In genomic region chr2:236580746-236581355, GRCh38 we compare ENCODE assay signal across 14 cellular contexts.
"Had no signal": no experiment of that assay in that cellular context is flagged by ENCODE, and none has a peak within 500 bp of the region (broad histone marks: within the 10 kb centered on the region; RNA-seq: fewer than 3 reads in every experiment).

No MANE protein-coding gene starts in this region.

- H3K27me3 ChIP-seq: colonic mucosa, heart right ventricle, ovary had no signal

- H3K27ac ChIP-seq: colonic mucosa, ovary, skin epidermis had no signal

- ATAC-seq: heart right ventricle; left lobe of liver; natural killer cell treated with Interleukin-12 subunit alpha and Interleukin-12 subunit beta and Interleukin-15 and Interleukin-18, amount 100 ng/mL, for 72 hours; SK-N-SH treated with all-trans-retinoic acid at 6 μM for 48 hours had no signal

- H3K27ac Mint-ChIP-seq: activated B cell treated with CpG ODN at 0.5 μM for 24 hours; activated CD4-positive, alpha-beta T cell treated with anti-CD3 and anti-CD28 coated beads, Interleukin-2, amount 10 ng/mL, durations not matched to agents 24 days and 14 days; activated naive CD4-positive, alpha-beta T cell treated with anti-CD3 and anti-CD28 coated beads, Interleukin-2, amount 50 U/mL, for 24 hours; memory B cell; natural killer cell treated with Interleukin-12 subunit alpha and Interleukin-12 subunit beta and Interleukin-15 and Interleukin-18, amount 100 ng/mL, for 72 hours; type B pancreatic cell had no signal

- H3K4me3 Mint-ChIP-seq: activated B cell treated with CpG ODN at 0.5 μM for 24 hours; activated CD4-positive, alpha-beta T cell treated with anti-CD3 and anti-CD28 coated beads, Interleukin-2, amount 10 ng/mL, durations not matched to agents 24 days and 14 days; activated naive CD4-positive, alpha-beta T cell treated with anti-CD3 and anti-CD28 coated beads, Interleukin-2, amount 50 U/mL, for 24 hours; memory B cell; natural killer cell treated with Interleukin-12 subunit alpha and Interleukin-12 subunit beta and Interleukin-15 and Interleukin-18, amount 100 ng/mL, for 72 hours; type B pancreatic cell had no signal

- H3K27me3 Mint-ChIP-seq: activated B cell treated with CpG ODN at 0.5 μM for 24 hours; activated CD4-positive, alpha-beta T cell treated with anti-CD3 and anti-CD28 coated beads, Interleukin-2, amount 10 ng/mL, durations not matched to agents 24 days and 14 days; activated naive CD4-positive, alpha-beta T cell treated with anti-CD3 and anti-CD28 coated beads, Interleukin-2, amount 50 U/mL, for 24 hours; memory B cell; natural killer cell treated with Interleukin-12 subunit alpha and Interleukin-12 subunit beta and Interleukin-15 and Interleukin-18, amount 100 ng/mL, for 72 hours; type B pancreatic cell had no signal

- H3K4me3 ChIP-seq: colonic mucosa, heart right ventricle, ovary, skin epidermis had no signal

- H3K9me3 ChIP-seq: colonic mucosa, heart right ventricle, ovary had no signal

- H3K4me1 ChIP-seq: colonic mucosa had no signal

- DNase-seq: activated B cell treated with CpG ODN at 0.5 μM for 24 hours; activated CD4-positive, alpha-beta T cell treated with anti-CD3 and anti-CD28 coated beads, Interleukin-2, amount 10 ng/mL, durations not matched to agents 24 days and 14 days; colonic mucosa; heart right ventricle; ovary had no signal

- H3K36me3 ChIP-seq: colonic mucosa, ovary had no signal

- H3K4me1 Mint-ChIP-seq: activated CD4-positive, alpha-beta T cell treated with anti-CD3 and anti-CD28 coated beads, Interleukin-2, amount 10 ng/mL, durations not matched to agents 24 days and 14 days had no signal

- FAIRE-seq: frontal cortex, islet of Langerhans had no signal
